8 cellular contexts compared by ENCODE assay signal in the genomic region with DNA sequence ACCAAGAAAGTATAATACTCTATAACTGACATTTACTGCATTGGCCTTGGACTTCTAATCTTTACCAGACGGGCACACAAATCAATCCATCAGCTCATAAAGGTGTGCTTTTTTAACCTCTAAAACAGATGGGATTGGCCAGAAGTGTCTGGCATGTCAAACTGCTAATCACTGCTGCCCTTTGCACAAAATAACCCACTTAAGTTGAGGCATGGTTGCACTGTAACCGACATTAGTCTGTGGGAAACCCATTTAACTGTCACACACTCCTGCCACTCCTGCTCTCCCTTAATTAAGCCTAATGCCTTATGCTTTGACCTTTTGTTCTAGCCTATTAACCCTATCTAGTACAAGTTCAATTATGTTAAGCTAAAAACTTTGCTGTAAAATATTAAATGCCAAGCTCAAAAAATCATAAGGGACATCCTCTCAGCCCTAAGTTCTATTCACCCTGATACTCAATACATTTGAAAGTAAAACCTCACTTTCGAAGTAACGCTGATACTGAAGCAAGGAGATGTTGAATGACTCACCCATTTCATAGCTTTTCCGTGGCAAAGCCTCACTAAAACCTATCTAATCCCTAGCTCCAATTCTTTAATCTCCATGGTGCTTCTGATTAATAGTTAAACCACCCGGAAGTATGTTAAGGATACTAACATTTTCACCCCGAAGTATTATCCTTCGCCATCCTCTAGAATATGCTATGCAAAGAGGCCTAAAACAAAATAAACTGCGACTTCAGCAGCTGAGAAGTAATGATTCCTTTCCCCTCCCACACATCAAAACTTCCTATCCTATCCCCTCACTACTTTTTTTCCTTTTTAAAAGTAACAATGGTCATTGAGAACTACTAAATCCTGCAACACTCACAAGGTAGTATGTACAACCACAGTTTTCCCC. TPM values are rescaled to one million over a fixed set of nuclear protein-coding genes. Genes with fewer than 3 reads are reported as not detected.
DNase-seq lines count a peak whose midpoint lies in the region; ATAC-seq and TF ChIP-seq lines count a peak whose summit lies in the region.

No MANE protein-coding gene starts in this region.

- WGBS in thymus: 30% methylated on average over 9 of the region's 9 CpGs
- WGBS in testis, 2 donors: 48 to 65% methylated on average over 9 of the region's 9 CpGs

- peaks cover 2% of the 10 kb centered on the region for H3K36me3 Mint-ChIP-seq in endothelial cell (ENCODE audit: low read depth, unreplicated experiment)

- TF ChIP-seq CTCF in endothelial cell (IDR thresholded peaks at IDR 0.05; ENCODE audit: unreplicated experiment) (no peak), testis (IDR thresholded peaks at IDR 0.05) (no peak)

- no peaks in the 10 kb centered on the region for H3K36me3 ChIP-seq in thymus (ENCODE audit: control insufficient read depth, insufficient read depth)
- H3K36me3 ChIP-seq in testis (ENCODE audit: low read depth, missing control alignments): no peaks in the 10 kb centered on the region

- no peaks in the 10 kb centered on the region for H3K27me3 ChIP-seq in thymus (ENCODE audit: control insufficient read depth, insufficient read depth)
- H3K27me3 ChIP-seq in testis: no peaks in the 10 kb centered on the region

- peak overlapping the region; percentile 7 for H3K27ac Mint-ChIP-seq in endothelial cell (ENCODE audit: unreplicated experiment)

- H3K27me3 Mint-ChIP-seq in endothelial cell (ENCODE audit: unreplicated experiment): no peaks in the 10 kb centered on the region

- ATAC-seq in GM21528 (IDR thresholded peaks at IDR 0.05; ENCODE audit: low FRiP score, unreplicated experiment): peak; percentile 70

- H3K4me3 Mint-ChIP-seq in endothelial cell (ENCODE audit: unreplicated experiment): no peak overlapping the region

- H3K27ac ChIP-seq in thymus (ENCODE audit: low read depth) (no peak overlapping the region), testis (no peak overlapping the region)

- H3K4me3 ChIP-seq in thymus (ENCODE audit: low read length) (peak overlapping the region; percentile 21), testis (no peak overlapping the region)

- no peaks in the 10 kb centered on the region for H3K9me3 ChIP-seq in thymus (ENCODE audit: control insufficient read depth)
- H3K9me3 ChIP-seq in testis: no peaks in the 10 kb centered on the region

- peaks cover 56% of the 10 kb centered on the region for H3K4me1 Mint-ChIP-seq in endothelial cell (ENCODE audit: unreplicated experiment)

- no peaks in the 10 kb centered on the region for H3K9me3 Mint-ChIP-seq in endothelial cell (ENCODE audit: unreplicated experiment)

- no peak for TF ChIP-seq POLR2A in testis (IDR thresholded peaks at IDR 0.05)

- H3K4me1 ChIP-seq in thymus (ENCODE audit: control insufficient read depth, insufficient read depth, low read length) (peaks cover 21% of the 10 kb centered on the region), testis (peaks cover 14% of the 10 kb centered on the region)

- peak; percentile 32 for DNase-seq in EH (ENCODE audit: low read depth)
- peak; percentile 24 for DNase-seq in M059J (ENCODE audit: low read depth)
- no peak for DNase-seq in endothelial cell (ENCODE audit: low spot score)
- DNase-seq in NCI-H2107 (lab: John Stamatoyannopoulos, UW): no peak
- no peak for DNase-seq in NAMALWA (ENCODE audit: low spot score)
- no peak for DNase-seq in testis

- intact Hi-C loops in testis (cut with DNase I; ENCODE audit: low total_unique reads): no loop called here

RNA-seq across cellular contexts. Expression of a gene that starts 12.9 kb away (rescaled TPM):
- total RNA-seq in M059J (2014; rRNA removed; shearing (Covaris generic)): 14.1 and 17.2 TPM in 2 replicates
- total RNA-seq in endothelial cell (ENCODE audit: unreplicated experiment) (72.1 TPM), testis (10 to 100 TPM; 26.8 to 36.1 TPM)
- polyA plus RNA-seq in thymus (22.5 TPM), testis (ENCODE audit: insufficient read depth, low read depth, low replicate concordance) (18.0 TPM)

Comparison
In these comparisons a context has a peak if more than half of its experiments do, and no peak if none do; other contexts are left out.
1. DNase-seq: peak in EH (single experiment) and M059J (single experiment); none in endothelial cell (single experiment), NCI-H2107 (single experiment), NAMALWA (single experiment) and testis (single experiment).